In the genomic region with DNA sequence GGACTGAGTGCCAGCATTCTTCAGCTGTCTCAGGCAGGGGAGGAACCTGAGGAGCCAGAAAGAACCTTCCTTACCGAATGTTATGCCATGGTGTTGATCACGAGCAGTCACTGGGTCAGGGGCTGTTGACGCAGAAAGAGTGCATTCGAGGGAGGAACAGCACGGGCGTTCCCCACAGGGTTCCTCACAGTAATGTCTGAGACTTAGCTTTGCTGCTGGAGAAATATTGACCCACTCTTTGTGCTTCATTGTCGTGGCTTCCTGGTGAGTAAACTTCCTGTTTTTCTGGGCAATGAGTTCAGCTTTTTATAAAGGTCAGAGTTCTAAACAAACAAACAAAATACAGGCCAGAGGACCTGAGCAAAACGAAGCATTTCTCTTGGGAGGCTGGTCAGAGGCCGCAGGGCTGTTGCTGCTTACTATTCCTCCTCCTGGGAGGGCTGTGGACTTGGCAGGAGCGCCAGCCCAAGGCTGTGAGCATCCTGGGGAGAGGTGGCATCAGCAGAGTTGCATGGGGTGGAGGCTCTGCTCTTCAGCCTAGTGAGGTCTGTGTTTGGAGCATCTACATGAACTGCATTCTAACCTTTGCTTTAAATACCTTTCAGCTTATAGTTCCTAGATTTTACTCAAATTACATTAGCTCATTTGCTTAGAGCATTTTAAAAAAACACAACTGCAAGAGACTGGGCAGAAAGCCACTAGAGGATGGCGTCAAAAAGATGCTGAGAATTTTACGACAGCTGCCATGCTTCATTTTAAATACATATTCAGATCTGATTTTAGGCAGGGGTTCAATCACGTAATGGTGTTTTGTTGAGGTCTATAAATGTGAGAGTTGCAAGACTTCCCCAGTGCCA, we compare ENCODE assay signal across 8 cellular contexts.
DNase-seq lines count a peak whose midpoint lies in the region.

No MANE protein-coding gene starts in this region.

- peaks cover 1% of the 10 kb centered on the region for H3K9me3 Mint-ChIP-seq in activated naive CD4-positive, alpha-beta T cell treated with anti-CD3 and anti-CD28 coated beads, Interleukin-2, amount 10 ng/mL, durations not matched to agents 7 days and 5 days

- peaks cover 86% of the 10 kb centered on the region for H3K36me3 Mint-ChIP-seq in activated naive CD4-positive, alpha-beta T cell treated with anti-CD3 and anti-CD28 coated beads, Interleukin-2, amount 10 ng/mL, durations not matched to agents 7 days and 5 days

- CTCF ChIA-PET in activated naive CD4-positive, alpha-beta T cell treated with anti-CD3 and anti-CD28 coated beads, Interleukin-2, amount 10 ng/mL, durations not matched to agents 7 days and 5 days (lab: Charles Lee) = interaction anchor here (1.3 kb wide), 1 partner anchor 23 kb away, joined by 3 read pairs; no protein-coding TSS in a partner anchor

- H3K4me3 Mint-ChIP-seq in activated naive CD4-positive, alpha-beta T cell treated with anti-CD3 and anti-CD28 coated beads, Interleukin-2, amount 10 ng/mL, durations not matched to agents 7 days and 5 days = no peak overlapping the region

- DNase-seq in activated naive CD4-positive, alpha-beta T cell treated with anti-CD3 and anti-CD28 coated beads, Interleukin-2, amount 10 ng/mL, durations not matched to agents 7 days and 5 days = no peak
- no peak for DNase-seq in activated naive CD4-positive, alpha-beta T cell (lab: John Stamatoyannopoulos, UW)
- peak; percentile 85 for DNase-seq in T1000 (lab: John Stamatoyannopoulos, UW)
- peak; percentile 82 for DNase-seq in glomerular endothelial cell (ENCODE audit: extremely low read depth, low read depth, low spot score)
- DNase-seq in superior temporal gyrus (ENCODE audit: extremely low spot score) = peak; percentile 9
- DNase-seq in HPDE6-E6E7 (ENCODE audit: extremely low spot score) = no peak
- DNase-seq in Kasumi-1 (lab: John Stamatoyannopoulos, UW) = no peak
- DNase-seq in ecto neural progenitor cell (ENCODE audit: low spot score) = no peak

- H3K27ac Mint-ChIP-seq in activated naive CD4-positive, alpha-beta T cell treated with anti-CD3 and anti-CD28 coated beads, Interleukin-2, amount 10 ng/mL, durations not matched to agents 7 days and 5 days = peak overlapping the region; percentile 84

- H3K27me3 Mint-ChIP-seq in activated naive CD4-positive, alpha-beta T cell treated with anti-CD3 and anti-CD28 coated beads, Interleukin-2, amount 10 ng/mL, durations not matched to agents 7 days and 5 days = no peaks in the 10 kb centered on the region

- H3K4me1 Mint-ChIP-seq in activated naive CD4-positive, alpha-beta T cell treated with anti-CD3 and anti-CD28 coated beads, Interleukin-2, amount 10 ng/mL, durations not matched to agents 7 days and 5 days = peaks cover 7% of the 10 kb centered on the region

Comparison
In these comparisons a context has a peak if more than half of its experiments do, and no peak if none do; other contexts are left out.
1. DNase-seq: peak in T1000 (single experiment), glomerular endothelial cell (single experiment) and superior temporal gyrus (single experiment); none in activated naive CD4-positive, alpha-beta T cell treated with anti-CD3 and anti-CD28 coated beads, Interleukin-2, amount 10 ng/mL, durations not matched to agents 7 days and 5 days (single experiment), activated naive CD4-positive, alpha-beta T cell (0 of 4), HPDE6-E6E7 (single experiment), Kasumi-1 (0 of 2) and ecto neural progenitor cell (single experiment).